18 cellular contexts compared by ENCODE assay signal in genomic region chr7:76383089-76383944, GRCh38. TPM values are rescaled to one million over a fixed set of nuclear protein-coding genes. Genes with fewer than 3 reads are reported as not detected.
DNase-seq lines count a peak whose midpoint lies in the region; ATAC-seq and TF ChIP-seq lines count a peak whose summit lies in the region.
"Had no signal": no experiment of that assay in that cellular context is flagged by ENCODE, and none has a peak within 500 bp of the region (broad histone marks: within the 10 kb centered on the region; RNA-seq: fewer than 3 reads in every experiment).

No MANE protein-coding gene starts in this region.

- H3K4me1 ChIP-seq in A673 (ENCODE audit: insufficient read depth, low read length, poor library complexity, severe bottlenecking): peaks cover 17% of the 10 kb centered on the region

- intact Hi-C loops in A673 (cut with micrococcal nuclease; ENCODE audit: unreplicated experiment): no loop called here

- no peak for TF ChIP-seq POLR2A in erythroblast (IDR thresholded peaks at IDR 0.05; ENCODE audit: low read length)

- H3K36me3 ChIP-seq in A673 (ENCODE audit: insufficient read depth, low read length, poor library complexity, severe bottlenecking) (no peaks in the 10 kb centered on the region), H7 (replicated peaks; ENCODE audit: control insufficient read depth, insufficient read depth, low read length) (no peaks in the 10 kb centered on the region)
- H3K36me3 ChIP-seq: BLaER1, heart left ventricle had no signal

- POLR2A ChIA-PET in A673 (lab: Charles Lee; ENCODE audit: low non-redundant PET): interaction anchor here (0.6 kb wide), 1 partner anchor 216 kb away, joined by 4 read pairs; no protein-coding TSS in a partner anchor

- no TSS peak for BruUV-seq in A673 (replicated peaks; lab: Mats Ljungman, UMichigan)

- TF ChIP-seq CTCF in A673 (conservative IDR thresholded peaks at IDR 0.05; ENCODE audit: low read depth, low read length): no peak

- peak; percentile 57 for DNase-seq in A673 (ENCODE audit: low spot score)
- peak; percentile 89 for DNase-seq in H7
- peak; percentile 84 for DNase-seq in OCI-M1 (lab: John Stamatoyannopoulos, UW)
- peak; percentile 35 to 42 for DNase-seq in erythroblast (lab: John Stamatoyannopoulos, UW)
- DNase-seq in anterior cingulate cortex (lab: John Stamatoyannopoulos, UW): no peak
- DNase-seq in activated T-cell treated with anti-CD3 and anti-CD28 coated beads, Interleukin-2, amount 50 U/mL, for 1 hour: no peak
- no peak for DNase-seq in NCI-H1436 treated with DMSO at 0.1 percent for 48 hours (lab: John Stamatoyannopoulos, UW)
- DNase-seq: activated CD4-positive, alpha-beta T cell treated with anti-CD3 and anti-CD28 coated beads, Interleukin-2, amount 50 U/mL, for 1 hour; activated T-cell treated with anti-CD3 and anti-CD28 coated beads, Interleukin-2, amount 50 U/mL, for 4 hours; DMS79 treated with DMSO at 0.1 percent for 48 hours; left colon; naive B cell; NCI-H1694 treated with DMSO at 0.1 percent for 48 hours; NCI-H774 had no signal

- no peak for ATAC-seq in HG03457 (IDR thresholded peaks at IDR 0.05; ENCODE audit: unreplicated experiment)
- ATAC-seq: activated T-cell treated with anti-CD3 and anti-CD28 coated beads, Interleukin-2, amount 50 U/mL, for 4 hours; heart left ventricle; left colon had no signal

- H3K27ac ChIP-seq in A673 (ENCODE audit: low read depth, low read length, poor library complexity, severe bottlenecking): no peak overlapping the region
- H3K27ac ChIP-seq: BLaER1, KMS-11 had no signal

- no peaks in the 10 kb centered on the region for H3K9me3 ChIP-seq in A673 (ENCODE audit: low read depth, low read length, poor library complexity, severe bottlenecking)
- H3K9me3 ChIP-seq: BLaER1, heart left ventricle had no signal

- H3K27me3 ChIP-seq in A673 (replicated peaks; ENCODE audit: insufficient read depth, low read depth, low read length, poor library complexity): no peaks in the 10 kb centered on the region
- no peaks in the 10 kb centered on the region for H3K27me3 ChIP-seq in H7 (ENCODE audit: control insufficient read depth, insufficient read depth, low read length)
- H3K27me3 ChIP-seq: BLaER1, heart left ventricle had no signal

- CTCF ChIA-PET in A673 (lab: Charles Lee): no interaction called here

- H3K4me3 ChIP-seq in A673 (ENCODE audit: low read depth, low read length, poor library complexity, severe bottlenecking) (no peak overlapping the region), H7 (ENCODE audit: insufficient read depth, low read depth, low read length) (no peak overlapping the region)
- H3K4me3 ChIP-seq: BLaER1, heart left ventricle had no signal

RNA-seq across cellular contexts. Expression of gene YWHAG, which starts 24.5 kb away (rescaled TPM):
- 222 and 249 TPM in 2 replicates for total RNA-seq in A673 (2021)
- total RNA-seq in H7 (2014; rRNA removed; shearing (Covaris generic)): 83.2 and 91.8 TPM in 2 replicates

RNA-seq across cellular contexts. Expression of gene SSC4D, which starts 26.2 kb away (rescaled TPM):
- total RNA-seq in A673 (2021): 1.2 and 1.8 TPM in 2 replicates
- 19.6 and 25.5 TPM in 2 replicates for total RNA-seq in H7 (2014; rRNA removed; shearing (Covaris generic))

RNA-seq across cellular contexts. Expression of gene ZP3, which starts 41.4 kb away (rescaled TPM):
- 9.4 and 9.8 TPM in 2 replicates for total RNA-seq in A673 (2021)
- total RNA-seq in H7 (2014; rRNA removed; shearing (Covaris generic)): 5.3 and 6.9 TPM in 2 replicates

Comparison
In these comparisons a context has a peak if more than half of its experiments do, and no peak if none do; other contexts are left out.
1. DNase-seq: peak in A673 (single experiment), H7 (single experiment), OCI-M1 (single experiment) and erythroblast (2 of 2); none in anterior cingulate cortex (0 of 58), activated T-cell treated with anti-CD3 and anti-CD28 coated beads, Interleukin-2, amount 50 U/mL, for 1 hour (single experiment) and NCI-H1436 treated with DMSO at 0.1 percent for 48 hours (single experiment).